In genomic region chr19:45164577-45165335, GRCh38 we compare ENCODE assay signal across 1 cellular context.
TF ChIP-seq lines count a peak whose summit lies in the region.

No MANE protein-coding gene starts in this region.

TF ChIP-seq in K562, 482 proteins besides CTCF, POLR2A, EP300 and RAD21:
- 0 out of 2 replicates have a peak, but pooled peaks have one; percentile 17 for TF ChIP-seq CTBP1 (IDR thresholded peaks at IDR 0.05; ENCODE audit: borderline replicate concordance)
- TF ChIP-seq ZBTB7A (IDR thresholded peaks at IDR 0.05; ENCODE audit: borderline replicate concordance, control insufficient read depth, low read depth, low read length) = peak; percentile 18; the same call in 1 of the 2 replicates
- TF ChIP-seq OTX1 (CRISPR knock-in tag; IDR thresholded peaks at IDR 0.05) = no peak
- no peak for TF ChIP-seq IRF9 (tag; IDR thresholded peaks at IDR 0.05)
- no peak for TF ChIP-seq MED1 (CRISPR knock-in tag; IDR thresholded peaks at IDR 0.05; ENCODE audit: borderline replicate concordance)
- no peak for TF ChIP-seq ZBED1 (IDR thresholded peaks at IDR 0.05)
- TF ChIP-seq HLTF (IDR thresholded peaks at IDR 0.05) = no peak
- TF ChIP-seq NFXL1 (CRISPR knock-in tag; IDR thresholded peaks at IDR 0.05) = no peak
- TF ChIP-seq POLR2AphosphoS5 (IDR thresholded peaks at IDR 0.05; ENCODE audit: control insufficient read depth, insufficient read depth, low read depth, low read length) = no peak
- no peak for TF ChIP-seq SMARCE1 (IDR thresholded peaks at IDR 0.05)
- no peak for TF ChIP-seq CBX2 (IDR thresholded peaks at IDR 0.05; ENCODE audit: insufficient read depth, low read length, poor library complexity, severe bottlenecking)
- TF ChIP-seq ZNF3 (CRISPR knock-in tag; IDR thresholded peaks at IDR 0.05) = no peak
- no peak for TF ChIP-seq TRIM25 (IDR thresholded peaks at IDR 0.05; ENCODE audit: borderline replicate concordance)
- TF ChIP-seq MITF (IDR thresholded peaks at IDR 0.05) = no peak
- TF ChIP-seq ZNF263 (CRISPR knock-in tag; IDR thresholded peaks at IDR 0.05; ENCODE audit: borderline replicate concordance) = peak; percentile 87
- TF ChIP-seq PKNOX1 (IDR thresholded peaks at IDR 0.05) = peak; percentile 94
- TF ChIP-seq TFAM (CRISPR knock-in tag; conservative IDR thresholded peaks at IDR 0.05) = no peak
- peak; percentile 53 for TF ChIP-seq PRDM10 (IDR thresholded peaks at IDR 0.05; ENCODE audit: partially characterized antibody)
- TF ChIP-seq ZNF639 (CRISPR knock-in tag; conservative IDR thresholded peaks at IDR 0.05 in 1 of 2, IDR thresholded peaks at IDR 0.05 in 1 of 2) = no peak
- TF ChIP-seq ZNF655 (CRISPR knock-in tag; IDR thresholded peaks at IDR 0.05) = no peak
- TF ChIP-seq RBFOX2 (IDR thresholded peaks at IDR 0.05; ENCODE audit: low read depth, low read length) = no peak
- no peak for TF ChIP-seq ZNF589 (CRISPR knock-in tag; IDR thresholded peaks at IDR 0.05; ENCODE audit: low read depth)
- TF ChIP-seq ZHX1 (conservative IDR thresholded peaks at IDR 0.05; ENCODE audit: low read length) = no peak
- no peak for TF ChIP-seq ESRRA (IDR thresholded peaks at IDR 0.05; ENCODE audit: borderline replicate concordance, low read depth)
- no peak for TF ChIP-seq HDAC3 (IDR thresholded peaks at IDR 0.05; ENCODE audit: borderline replicate concordance, partially characterized antibody)
- TF ChIP-seq CREM (IDR thresholded peaks at IDR 0.05; ENCODE audit: low read depth) = no peak
- TF ChIP-seq NRF1 (conservative IDR thresholded peaks at IDR 0.05 in 1 of 2, IDR thresholded peaks at IDR 0.05 in 1 of 2) = peak; percentile 75 to 79
- TF ChIP-seq ZNF77 (CRISPR knock-in tag; IDR thresholded peaks at IDR 0.05) = no peak
- no peak for TF ChIP-seq TBP (optimal IDR thresholded peaks at IDR 0.05; ENCODE audit: low read depth, low read length)
- no peak for TF ChIP-seq NR2F6 (CRISPR knock-in tag; IDR thresholded peaks at IDR 0.05)
- TF ChIP-seq GABPB2 (CRISPR knock-in tag; conservative IDR thresholded peaks at IDR 0.05) = no peak
- no peak for TF ChIP-seq SRSF3 (IDR thresholded peaks at IDR 0.05; ENCODE audit: insufficient read depth, low read length)
- 0 out of 2 replicates have a peak, but pooled peaks have one; percentile 12 for TF ChIP-seq VEZF1 (CRISPR knock-in tag; IDR thresholded peaks at IDR 0.05)
- no peak for TF ChIP-seq MAZ (CRISPR knock-in tag; conservative IDR thresholded peaks at IDR 0.05 in 1 of 2, IDR thresholded peaks at IDR 0.05 in 1 of 2)
